1 cellular context compared by ENCODE assay signal in genomic region chr19:38649305-38650179, GRCh38.
TF ChIP-seq lines count a peak whose summit lies in the region.

No MANE protein-coding gene starts in this region.

TF ChIP-seq in HepG2, 621 proteins besides CTCF, POLR2A, EP300 and RAD21 (continued from another document and continues in another):
- TF ChIP-seq, protein P1, sequence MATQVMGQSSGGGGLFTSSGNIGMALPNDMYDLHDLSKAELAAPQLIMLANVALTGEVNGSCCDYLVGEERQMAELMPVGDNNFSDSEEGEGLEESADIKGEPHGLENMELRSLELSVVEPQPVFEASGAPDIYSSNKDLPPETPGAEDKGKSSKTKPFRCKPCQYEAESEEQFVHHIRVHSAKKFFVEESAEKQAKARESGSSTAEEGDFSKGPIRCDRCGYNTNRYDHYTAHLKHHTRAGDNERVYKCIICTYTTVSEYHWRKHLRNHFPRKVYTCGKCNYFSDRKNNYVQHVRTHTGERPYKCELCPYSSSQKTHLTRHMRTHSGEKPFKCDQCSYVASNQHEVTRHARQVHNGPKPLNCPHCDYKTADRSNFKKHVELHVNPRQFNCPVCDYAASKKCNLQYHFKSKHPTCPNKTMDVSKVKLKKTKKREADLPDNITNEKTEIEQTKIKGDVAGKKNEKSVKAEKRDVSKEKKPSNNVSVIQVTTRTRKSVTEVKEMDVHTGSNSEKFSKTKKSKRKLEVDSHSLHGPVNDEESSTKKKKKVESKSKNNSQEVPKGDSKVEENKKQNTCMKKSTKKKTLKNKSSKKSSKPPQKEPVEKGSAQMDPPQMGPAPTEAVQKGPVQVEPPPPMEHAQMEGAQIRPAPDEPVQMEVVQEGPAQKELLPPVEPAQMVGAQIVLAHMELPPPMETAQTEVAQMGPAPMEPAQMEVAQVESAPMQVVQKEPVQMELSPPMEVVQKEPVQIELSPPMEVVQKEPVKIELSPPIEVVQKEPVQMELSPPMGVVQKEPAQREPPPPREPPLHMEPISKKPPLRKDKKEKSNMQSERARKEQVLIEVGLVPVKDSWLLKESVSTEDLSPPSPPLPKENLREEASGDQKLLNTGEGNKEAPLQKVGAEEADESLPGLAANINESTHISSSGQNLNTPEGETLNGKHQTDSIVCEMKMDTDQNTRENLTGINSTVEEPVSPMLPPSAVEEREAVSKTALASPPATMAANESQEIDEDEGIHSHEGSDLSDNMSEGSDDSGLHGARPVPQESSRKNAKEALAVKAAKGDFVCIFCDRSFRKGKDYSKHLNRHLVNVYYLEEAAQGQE (IDR thresholded peaks at IDR 0.05; ENCODE audit: borderline replicate concordance in 1 of 2, low read depth in 1 of 2, low read length in 2 of 2): peak in 1 of 2 experiments; percentile 45; a peak in 1 of 4 replicates
- TF ChIP-seq, protein P2, sequence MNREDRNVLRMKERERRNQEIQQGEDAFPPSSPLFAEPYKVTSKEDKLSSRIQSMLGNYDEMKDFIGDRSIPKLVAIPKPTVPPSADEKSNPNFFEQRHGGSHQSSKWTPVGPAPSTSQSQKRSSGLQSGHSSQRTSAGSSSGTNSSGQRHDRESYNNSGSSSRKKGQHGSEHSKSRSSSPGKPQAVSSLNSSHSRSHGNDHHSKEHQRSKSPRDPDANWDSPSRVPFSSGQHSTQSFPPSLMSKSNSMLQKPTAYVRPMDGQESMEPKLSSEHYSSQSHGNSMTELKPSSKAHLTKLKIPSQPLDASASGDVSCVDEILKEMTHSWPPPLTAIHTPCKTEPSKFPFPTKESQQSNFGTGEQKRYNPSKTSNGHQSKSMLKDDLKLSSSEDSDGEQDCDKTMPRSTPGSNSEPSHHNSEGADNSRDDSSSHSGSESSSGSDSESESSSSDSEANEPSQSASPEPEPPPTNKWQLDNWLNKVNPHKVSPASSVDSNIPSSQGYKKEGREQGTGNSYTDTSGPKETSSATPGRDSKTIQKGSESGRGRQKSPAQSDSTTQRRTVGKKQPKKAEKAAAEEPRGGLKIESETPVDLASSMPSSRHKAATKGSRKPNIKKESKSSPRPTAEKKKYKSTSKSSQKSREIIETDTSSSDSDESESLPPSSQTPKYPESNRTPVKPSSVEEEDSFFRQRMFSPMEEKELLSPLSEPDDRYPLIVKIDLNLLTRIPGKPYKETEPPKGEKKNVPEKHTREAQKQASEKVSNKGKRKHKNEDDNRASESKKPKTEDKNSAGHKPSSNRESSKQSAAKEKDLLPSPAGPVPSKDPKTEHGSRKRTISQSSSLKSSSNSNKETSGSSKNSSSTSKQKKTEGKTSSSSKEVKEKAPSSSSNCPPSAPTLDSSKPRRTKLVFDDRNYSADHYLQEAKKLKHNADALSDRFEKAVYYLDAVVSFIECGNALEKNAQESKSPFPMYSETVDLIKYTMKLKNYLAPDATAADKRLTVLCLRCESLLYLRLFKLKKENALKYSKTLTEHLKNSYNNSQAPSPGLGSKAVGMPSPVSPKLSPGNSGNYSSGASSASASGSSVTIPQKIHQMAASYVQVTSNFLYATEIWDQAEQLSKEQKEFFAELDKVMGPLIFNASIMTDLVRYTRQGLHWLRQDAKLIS (CRISPR knock-in tag; IDR thresholded peaks at IDR 0.05): peak; percentile 60; the same call in 1 of the 2 replicates
- TF ChIP-seq TEF (CRISPR knock-in tag; IDR thresholded peaks at IDR 0.05) (no peak), HMGA1 (CRISPR knock-in tag; conservative IDR thresholded peaks at IDR 0.05) (no peak), RFXAP (CRISPR knock-in tag; IDR thresholded peaks at IDR 0.05; ENCODE audit: borderline replicate concordance) (0 out of 2 replicates have a peak, but pooled peaks have one; percentile 58), NFIC (IDR thresholded peaks at IDR 0.05; ENCODE audit: low read length) (no peak), HIC2 (CRISPR knock-in tag; IDR thresholded peaks at IDR 0.05; ENCODE audit: low read depth) (0 out of 2 replicates have a peak, but pooled peaks have one; percentile 27), FLYWCH1 (CRISPR knock-in tag; IDR thresholded peaks at IDR 0.05) (no peak), MYC (CRISPR knock-in tag; IDR thresholded peaks at IDR 0.05; ENCODE audit: borderline replicate concordance) (peak; percentile 21; the same call in 1 of the 2 replicates), PHB2 (IDR thresholded peaks at IDR 0.05; ENCODE audit: partially characterized antibody) (no peak), ZNF704 (CRISPR knock-in tag; IDR thresholded peaks at IDR 0.05; ENCODE audit: borderline replicate concordance) (0 out of 2 replicates have a peak, but pooled peaks have one; percentile 27), DR1 (CRISPR knock-in tag; IDR thresholded peaks at IDR 0.05) (no peak), NCOA2 (CRISPR knock-in tag; IDR thresholded peaks at IDR 0.05) (peak; percentile 76), ZNF3 (CRISPR knock-in tag; IDR thresholded peaks at IDR 0.05) (no peak), FOXM1 (CRISPR knock-in tag; IDR thresholded peaks at IDR 0.05) (no peak), KDM5A (IDR thresholded peaks at IDR 0.05; ENCODE audit: borderline replicate concordance, low read length) (no peak), SSRP1 (CRISPR knock-in tag; IDR thresholded peaks at IDR 0.05) (no peak), ZNF382 (CRISPR knock-in tag; IDR thresholded peaks at IDR 0.05; ENCODE audit: borderline replicate concordance) (no peak), ZFP36 (IDR thresholded peaks at IDR 0.05; ENCODE audit: borderline replicate concordance, low read depth, low read length, partially characterized antibody) (no peak), ZSCAN30 (CRISPR knock-in tag; IDR thresholded peaks at IDR 0.05) (no peak), ZFP36L1 (CRISPR knock-in tag; IDR thresholded peaks at IDR 0.05) (0 out of 2 replicates have a peak, but pooled peaks have one; percentile 62), ZBTB25 (CRISPR knock-in tag; IDR thresholded peaks at IDR 0.05) (peak; percentile 30; the same call in 1 of the 2 replicates), JUN (CRISPR knock-in tag; IDR thresholded peaks at IDR 0.05) (peak; percentile 59; the same call in 1 of the 2 replicates), FOXO1 (CRISPR knock-in tag; IDR thresholded peaks at IDR 0.05) (no peak), HNRNPUL1 (IDR thresholded peaks at IDR 0.05; ENCODE audit: low read depth, low read length) (no peak), RARG (CRISPR knock-in tag; IDR thresholded peaks at IDR 0.05; ENCODE audit: low read depth) (no peak), HNRNPH1 (optimal IDR thresholded peaks at IDR 0.05; ENCODE audit: low read depth, low read length) (no peak), ZNF800 (CRISPR knock-in tag; IDR thresholded peaks at IDR 0.05) (0 out of 2 replicates have a peak, but pooled peaks have one; percentile 31), ZFYVE20 (CRISPR knock-in tag; IDR thresholded peaks at IDR 0.05; ENCODE audit: borderline replicate concordance, low read depth) (no peak), MEIS2 (CRISPR knock-in tag; IDR thresholded peaks at IDR 0.05) (no peak), CBX5 (CRISPR knock-in tag; IDR thresholded peaks at IDR 0.05; ENCODE audit: borderline replicate concordance) (no peak), ZNF446 (CRISPR knock-in tag; IDR thresholded peaks at IDR 0.05) (no peak), IKZF1 (IDR thresholded peaks at IDR 0.05) (no peak), ZNF891 (CRISPR knock-in tag; IDR thresholded peaks at IDR 0.05) (0 out of 2 replicates have a peak, but pooled peaks have one; percentile 14), ZNF589 (CRISPR knock-in tag; conservative IDR thresholded peaks at IDR 0.05) (no peak), CENPX (CRISPR knock-in tag; IDR thresholded peaks at IDR 0.05) (no peak), PRMT3 (CRISPR knock-in tag; IDR thresholded peaks at IDR 0.05; ENCODE audit: borderline replicate concordance, low read depth) (no peak), GATA4 (IDR thresholded peaks at IDR 0.05; ENCODE audit: borderline replicate concordance, low read depth) (no peak), ZMYM3 (CRISPR knock-in tag; IDR thresholded peaks at IDR 0.05) (no peak), HOXA7 (CRISPR knock-in tag; IDR thresholded peaks at IDR 0.05) (no peak), ARID5B (CRISPR knock-in tag; IDR thresholded peaks at IDR 0.05) (peak; percentile 70; the same call in 1 of the 2 replicates), SRY (CRISPR knock-in tag; IDR thresholded peaks at IDR 0.05) (no peak; the same call in 1 of the 2 replicates)
- TF ChIP-seq, protein P3, sequence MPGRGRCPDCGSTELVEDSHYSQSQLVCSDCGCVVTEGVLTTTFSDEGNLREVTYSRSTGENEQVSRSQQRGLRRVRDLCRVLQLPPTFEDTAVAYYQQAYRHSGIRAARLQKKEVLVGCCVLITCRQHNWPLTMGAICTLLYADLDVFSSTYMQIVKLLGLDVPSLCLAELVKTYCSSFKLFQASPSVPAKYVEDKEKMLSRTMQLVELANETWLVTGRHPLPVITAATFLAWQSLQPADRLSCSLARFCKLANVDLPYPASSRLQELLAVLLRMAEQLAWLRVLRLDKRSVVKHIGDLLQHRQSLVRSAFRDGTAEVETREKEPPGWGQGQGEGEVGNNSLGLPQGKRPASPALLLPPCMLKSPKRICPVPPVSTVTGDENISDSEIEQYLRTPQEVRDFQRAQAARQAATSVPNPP (CRISPR knock-in tag; IDR thresholded peaks at IDR 0.05): no peak
